10 cellular contexts compared by ENCODE assay signal in the genomic region with DNA sequence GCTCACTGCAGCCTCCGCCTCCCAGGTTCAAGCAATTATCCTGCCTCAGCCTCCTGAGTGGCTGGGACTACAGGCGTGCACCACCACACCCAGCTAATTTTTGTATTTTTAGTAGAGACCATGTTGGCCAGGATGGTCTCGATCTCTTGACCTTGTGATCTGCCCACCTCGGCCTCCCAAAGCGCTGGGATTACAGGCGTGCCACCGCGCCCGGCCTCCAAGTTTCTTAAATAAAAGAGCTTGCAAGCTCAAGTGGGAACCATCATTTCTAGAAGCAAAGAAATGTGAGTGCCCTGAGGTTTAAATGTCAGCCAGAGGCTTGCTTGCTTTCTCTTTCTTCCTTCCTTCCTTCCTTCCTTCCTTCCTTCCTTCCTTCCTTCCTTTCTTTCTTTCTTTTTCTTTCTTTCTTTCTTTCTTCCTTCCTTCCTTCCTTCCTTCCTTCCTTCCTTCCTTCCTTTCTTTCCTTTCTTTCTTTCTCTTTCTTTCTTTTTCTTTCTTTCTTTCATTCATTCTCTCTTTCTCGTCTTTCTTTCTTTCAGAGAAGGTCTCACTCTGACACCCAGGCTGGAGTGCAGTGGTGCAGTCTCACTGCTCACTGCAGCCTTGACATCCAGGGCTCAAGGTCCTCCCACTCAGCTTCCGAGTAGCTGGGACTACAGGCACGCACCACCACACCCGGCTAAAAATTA. TPM values are rescaled to one million over a fixed set of nuclear protein-coding genes. Genes with fewer than 3 reads are reported as not detected.
DNase-seq lines count a peak whose midpoint lies in the region; ATAC-seq and TF ChIP-seq lines count a peak whose summit lies in the region.
"Not testable (repeated sequence)": the region's sequence is repeated elsewhere in the genome, so short reads cannot be mapped to it uniquely, and the experiment has no call there.
"Had no signal": no experiment of that assay in that cellular context is flagged by ENCODE, and none has a peak within 500 bp of the region (broad histone marks: within the 10 kb centered on the region; RNA-seq: fewer than 3 reads in every experiment).

No MANE protein-coding gene starts in this region.

- H3K9me3 Mint-ChIP-seq in Caco-2 (ENCODE audit: unreplicated experiment); activated CD8-positive, alpha-beta memory T cell treated with anti-CD3 and anti-CD28 coated beads, Interleukin-2, amount 10 ng/mL, durations not matched to agents 7 days and 5 days (ENCODE audit: low read depth); mesothelial cell of epicardium; progenitor cell of endocrine pancreas (ENCODE audit: low read depth): not testable (repeated sequence)

- not testable (repeated sequence) for H3K9me3 ChIP-seq in Caco-2; adipocyte (ENCODE audit: control insufficient read depth, low read length); esophagus squamous epithelium

- H3K4me1 ChIP-seq in Caco-2, result not testable (repeated sequence)
- H3K4me1 ChIP-seq in adipocyte (ENCODE audit: control insufficient read depth, insufficient read depth, low read length), result peaks cover 26% of the 10 kb centered on the region
- H3K4me1 ChIP-seq in esophagus squamous epithelium, result peaks cover 10 to 48% (median 22%) of the 10 kb centered on the region in 3 donors

- not testable (repeated sequence) for H3K4me3 ChIP-seq in Caco-2 (ENCODE audit: low read depth, low read length)
- H3K4me3 ChIP-seq in adipocyte (ENCODE audit: low read length) (peak overlapping the region; percentile 87), esophagus squamous epithelium (peak overlapping the region in 3 of 4 donors; percentile 78 to 94 (median 91))

- not testable (repeated sequence) for BruUV-seq in Caco-2 (replicated peaks; lab: Mats Ljungman, UMichigan)

- POLR2A ChIA-PET in Caco-2 (lab: Charles Lee), result not testable (repeated sequence)
- POLR2A ChIA-PET in RWPE1 (lab: Yijun Ruan, JAX; ENCODE audit: low non-redundant PET), result interaction anchor here (0.6 to 1.0 kb wide), 5 partner anchors 11 to 303 kb away, joined by 3 to 4 read pairs (median 4); a partner anchor contains a TSS

- DNase-seq in Caco-2; RWPE1 (ENCODE audit: low spot score); activated CD8-positive, alpha-beta memory T cell treated with anti-CD3 and anti-CD28 coated beads, Interleukin-2, amount 10 ng/mL, durations not matched to agents 7 days and 5 days; adipocyte (ENCODE audit: low read depth); esophagus squamous epithelium (lab: John Stamatoyannopoulos, UW); mesothelial cell of epicardium (ENCODE audit: low spot score in 2 of 2, unreplicated experiment in 2 of 2); progenitor cell of endocrine pancreas (ENCODE audit: low spot score, unreplicated experiment): not testable (repeated sequence)

- not testable (repeated sequence) for TF ChIP-seq CTCF in Caco-2 (IDR thresholded peaks at IDR 0.05; ENCODE audit: insufficient read depth in 1 of 2, low read depth in 1 of 2, low read length in 1 of 2, severe bottlenecking in 1 of 2, unreplicated experiment in 1 of 2); RWPE1 (conservative IDR thresholded peaks at IDR 0.05; ENCODE audit: low read depth); esophagus squamous epithelium (IDR thresholded peaks at IDR 0.05); mesothelial cell of epicardium (IDR thresholded peaks at IDR 0.05; ENCODE audit: unreplicated experiment); progenitor cell of endocrine pancreas (IDR thresholded peaks at IDR 0.05; ENCODE audit: unreplicated experiment)

- not testable (repeated sequence) for H3K27ac Mint-ChIP-seq in Caco-2 (ENCODE audit: unreplicated experiment); activated CD8-positive, alpha-beta memory T cell treated with anti-CD3 and anti-CD28 coated beads, Interleukin-2, amount 10 ng/mL, durations not matched to agents 7 days and 5 days; progenitor cell of endocrine pancreas
- H3K27ac Mint-ChIP-seq in mesothelial cell of epicardium, result peak overlapping the region; percentile 71

- intact Hi-C loops in Caco-2 (cut with micrococcal nuclease; ENCODE audit: unreplicated experiment); esophagus squamous epithelium (cut with DNase I): not testable (repeated sequence)

- not testable (repeated sequence) for H3K36me3 ChIP-seq in Caco-2 (ENCODE audit: control insufficient read depth, insufficient read depth, low read length)
- H3K36me3 ChIP-seq in adipocyte (ENCODE audit: control insufficient read depth, insufficient read depth, low read length, severe bottlenecking) (peaks cover 19% of the 10 kb centered on the region), esophagus squamous epithelium (peaks cover 0 to 34% (median 0%) of the 10 kb centered on the region in 3 donors)

- not testable (repeated sequence) for TF ChIP-seq POLR2A in esophagus squamous epithelium (IDR thresholded peaks at IDR 0.05)

- H3K27me3 Mint-ChIP-seq in Caco-2 (ENCODE audit: insufficient read depth, unreplicated experiment); activated CD8-positive, alpha-beta memory T cell treated with anti-CD3 and anti-CD28 coated beads, Interleukin-2, amount 10 ng/mL, durations not matched to agents 7 days and 5 days; mesothelial cell of epicardium (ENCODE audit: low read depth); progenitor cell of endocrine pancreas: not testable (repeated sequence)

- H3K27me3 ChIP-seq in Caco-2 (replicated peaks; ENCODE audit: control insufficient read depth, insufficient read depth, low read length); adipocyte (replicated peaks; ENCODE audit: control insufficient read depth, insufficient read depth, low read length); esophagus squamous epithelium: not testable (repeated sequence)

- ATAC-seq in activated CD8-positive, alpha-beta memory T cell treated with anti-CD3 and anti-CD28 coated beads, Interleukin-2, amount 10 ng/mL, durations not matched to agents 7 days and 5 days, result not testable (repeated sequence)

- H3K9ac ChIP-seq in adipocyte (ENCODE audit: low read length), result peak overlapping the region; percentile 34

- CTCF ChIA-PET in Caco-2 (lab: Charles Lee), result not testable (repeated sequence)
- CTCF ChIA-PET in RWPE1 (lab: Yijun Ruan, JAX), result interaction anchor here (0.6 kb wide), 3 partner anchors 16 to 234 kb away, joined by 3 to 4 read pairs (median 4); no protein-coding TSS in a partner anchor
- CTCF ChIA-PET in activated CD8-positive, alpha-beta memory T cell treated with anti-CD3 and anti-CD28 coated beads, Interleukin-2, amount 10 ng/mL, durations not matched to agents 7 days and 5 days (lab: Charles Lee), result interaction anchor here (1.4 to 2.8 kb wide), 3 partner anchors 20 to 71 kb away, joined by 3 to 8 read pairs (median 3); a partner anchor contains a TSS

- WGBS in esophagus squamous epithelium, 2 donors, result 89 to 94% methylated on average over 12 of the region's 13 CpGs

- H3K27ac ChIP-seq in RWPE1 (peak overlapping the region; percentile 55), esophagus squamous epithelium (peak overlapping the region in 1 of 4 donors; percentile 90)

- H3K4me3 Mint-ChIP-seq in Caco-2 (ENCODE audit: unreplicated experiment) (peak overlapping the region; percentile 59), mesothelial cell of epicardium (peak overlapping the region; percentile 90), progenitor cell of endocrine pancreas (ENCODE audit: low read depth) (peak overlapping the region; percentile 94)
- peak overlapping the region; percentile 24 for H3K4me3 Mint-ChIP-seq in activated CD8-positive, alpha-beta memory T cell treated with anti-CD3 and anti-CD28 coated beads, Interleukin-2, amount 10 ng/mL, durations not matched to agents 7 days and 5 days

- H3K36me3 Mint-ChIP-seq in Caco-2 (ENCODE audit: insufficient read depth, unreplicated experiment), result peaks cover 25% of the 10 kb centered on the region
- H3K36me3 Mint-ChIP-seq in activated CD8-positive, alpha-beta memory T cell treated with anti-CD3 and anti-CD28 coated beads, Interleukin-2, amount 10 ng/mL, durations not matched to agents 7 days and 5 days, result peaks cover 18% of the 10 kb centered on the region
- H3K36me3 Mint-ChIP-seq in mesothelial cell of epicardium; progenitor cell of endocrine pancreas (ENCODE audit: insufficient read depth): not testable (repeated sequence)

- H3K4me1 Mint-ChIP-seq in Caco-2 (ENCODE audit: low read depth, unreplicated experiment) (peaks cover 16% of the 10 kb centered on the region), mesothelial cell of epicardium (peaks cover 19% of the 10 kb centered on the region), progenitor cell of endocrine pancreas (ENCODE audit: low read depth) (peaks cover 11% of the 10 kb centered on the region)
- H3K4me1 Mint-ChIP-seq in activated CD8-positive, alpha-beta memory T cell treated with anti-CD3 and anti-CD28 coated beads, Interleukin-2, amount 10 ng/mL, durations not matched to agents 7 days and 5 days, result peaks cover 29% of the 10 kb centered on the region

RNA-seq across cellular contexts. Expression of a gene that starts 2.1 kb away (rescaled TPM):
- total RNA-seq in Caco-2 (2022) (26.1 and 27.3 TPM in 2 replicates), esophagus squamous epithelium (10 to 100 TPM; 14.0 to 29.3 (median 19.6) TPM), mesothelial cell of epicardium (18.4 to 20.1 TPM (median 18.7 TPM) in 3 replicates), progenitor cell of endocrine pancreas (18.0 and 18.9 TPM in 2 replicates)
- total RNA-seq in activated CD8-positive, alpha-beta memory T cell treated with anti-CD3 and anti-CD28 coated beads, Interleukin-2, amount 10 ng/mL, durations not matched to agents 7 days and 5 days, result 10 to 100 TPM; 10.5 to 13.2 TPM

RNA-seq across cellular contexts. Expression of a gene that starts 9.3 kb away (rescaled TPM):
- total RNA-seq in Caco-2 (2022), result 9.7 and 12.6 TPM in 2 replicates
- 1 to 10 TPM; 1.9 to 2.1 TPM for total RNA-seq in activated CD8-positive, alpha-beta memory T cell treated with anti-CD3 and anti-CD28 coated beads, Interleukin-2, amount 10 ng/mL, durations not matched to agents 7 days and 5 days
- 1 to 10 TPM in 2 of 4 donors, under 1 TPM in 2; 0.34 to 3.6 (median 1.2) TPM for total RNA-seq in esophagus squamous epithelium
- total RNA-seq in mesothelial cell of epicardium, result 15.4 to 17.3 TPM (median 16.4 TPM) in 3 replicates
- total RNA-seq in progenitor cell of endocrine pancreas, result 21.1 and 24.3 TPM in 2 replicates

RNA-seq across cellular contexts. Expression of a gene that starts 44.4 kb away (rescaled TPM):
- total RNA-seq in Caco-2 (2022), result 16.1 and 17.1 TPM in 2 replicates
- 1 to 10 TPM; 1.8 to 1.9 TPM for total RNA-seq in activated CD8-positive, alpha-beta memory T cell treated with anti-CD3 and anti-CD28 coated beads, Interleukin-2, amount 10 ng/mL, durations not matched to agents 7 days and 5 days
- 10 to 100 TPM in 3 of 4 donors, 1 to 10 TPM in 1; 7.7 to 21.7 (median 15.4) TPM for total RNA-seq in esophagus squamous epithelium
- 7.8 to 9.0 TPM (median 7.9 TPM) in 3 replicates for total RNA-seq in mesothelial cell of epicardium
- 4.3 TPM in 2 replicates for total RNA-seq in progenitor cell of endocrine pancreas

RNA-seq across cellular contexts. Expression of a gene that starts 53.1 kb away (rescaled TPM):
- total RNA-seq in Caco-2 (2022) (not detected in 2 replicates), esophagus squamous epithelium (not detected), mesothelial cell of epicardium (not detected in 3 replicates), progenitor cell of endocrine pancreas (0.91 and 0.96 TPM in 2 replicates)
- not detected for total RNA-seq in activated CD8-positive, alpha-beta memory T cell treated with anti-CD3 and anti-CD28 coated beads, Interleukin-2, amount 10 ng/mL, durations not matched to agents 7 days and 5 days
- total RNA-seq: foreskin keratinocyte, M059J, uterus had no signal

RNA-seq across cellular contexts. Expression of a gene that starts 58.4 kb away (rescaled TPM):
- 0.50 and 0.67 TPM in 2 replicates for total RNA-seq in Caco-2 (2022)
- total RNA-seq in activated CD8-positive, alpha-beta memory T cell treated with anti-CD3 and anti-CD28 coated beads, Interleukin-2, amount 10 ng/mL, durations not matched to agents 7 days and 5 days, result not detected
- total RNA-seq in esophagus squamous epithelium, result 1 to 10 TPM in 3 of 4 donors, under 1 TPM in 1; 0.62 to 1.1 (median 1.1) TPM
- 0.31 to 0.50 TPM (median 0.40 TPM) in 3 replicates for total RNA-seq in mesothelial cell of epicardium
- total RNA-seq in progenitor cell of endocrine pancreas, result 10.5 and 11.9 TPM in 2 replicates

Comparison
In these comparisons a context has a peak if more than half of its experiments do, and no peak if none do; other contexts are left out.
1. H3K4me3 Mint-ChIP-seq: peak in every context shown above with its lines; median percentile 94 in progenitor cell of endocrine pancreas; 90 in mesothelial cell of epicardium; 59 in Caco-2; 24 in activated CD8-positive, alpha-beta memory T cell treated with anti-CD3 and anti-CD28 coated beads, Interleukin-2, amount 10 ng/mL, durations not matched to agents 7 days and 5 days.